Comparison of ENCODE assay signal across 25 cellular contexts in genomic region chr5:97832645-97833296, GRCh38.
"Had no signal": no experiment of that assay in that cellular context is flagged by ENCODE, and none has a peak within 500 bp of the region (broad histone marks: within the 10 kb centered on the region; RNA-seq: fewer than 3 reads in every experiment).

No MANE protein-coding gene starts in this region.

- H3K79me2 ChIP-seq: hepatocyte had no signal

- H3K4me1 ChIP-seq: colonic mucosa, esophagus squamous epithelium, left lung, lower lobe of right lung had no signal

- H3K4me1 Mint-ChIP-seq: immature natural killer cell had no signal

- H3K9me3 Mint-ChIP-seq: dendritic cell treated with granulocyte-macrophage colony-stimulating factor and Interleukin-4, amounts not matched to agents 40 ng/mL and 50 ng/mL, for 4 days; endodermal cell had no signal

- H3K27ac ChIP-seq: colonic mucosa, epithelial cell of prostate, esophagus squamous epithelium, gastrocnemius medialis, hepatocyte, left lung, lower lobe of right lung had no signal

- H3K27ac Mint-ChIP-seq: dendritic cell treated with granulocyte-macrophage colony-stimulating factor and Interleukin-4, amounts not matched to agents 40 ng/mL and 50 ng/mL, for 4 days; effector memory CD8-positive, alpha-beta T cell; endodermal cell; immature natural killer cell had no signal

- H3K27me3 Mint-ChIP-seq: dendritic cell treated with granulocyte-macrophage colony-stimulating factor and Interleukin-4, amounts not matched to agents 40 ng/mL and 50 ng/mL, for 4 days; effector memory CD8-positive, alpha-beta T cell had no signal

- H3K4me3 ChIP-seq: colonic mucosa, esophagus squamous epithelium, gastrocnemius medialis, hepatocyte, left lung, lower lobe of right lung had no signal

- H3K9me3 ChIP-seq: colonic mucosa, esophagus squamous epithelium, gastrocnemius medialis, lower lobe of right lung had no signal

- ATAC-seq: effector memory CD8-positive, alpha-beta T cell; esophagus mucosa; gastrocnemius medialis; left lung; left ventricle myocardium superior; lower lobe of right lung had no signal

- H3K27me3 ChIP-seq: colonic mucosa, esophagus squamous epithelium, gastrocnemius medialis, hepatocyte, left lung had no signal

- H3K36me3 Mint-ChIP-seq: immature natural killer cell had no signal

- H3K36me3 ChIP-seq: colonic mucosa, esophagus squamous epithelium, gastrocnemius medialis, left lung, lower lobe of right lung had no signal

- DNase-seq: cerebellar nuclear complex; colonic mucosa; cortex of kidney; effector CD8-positive, alpha-beta T cell; effector memory CD8-positive, alpha-beta T cell; endodermal cell; erythroblast; esophagus squamous epithelium; foreskin fibroblast; foreskin melanocyte; gastrocnemius medialis; glutamatergic neuron; head of caudate nucleus; hypothalamus; immature natural killer cell; islet precursor cell; kidney glomerular epithelial cell; left lung; left ventricle myocardium superior; lower lobe of right lung; mesenchymal stem cell had no signal

- H3K4me2 ChIP-seq: hepatocyte had no signal

- H3K4me3 Mint-ChIP-seq: dendritic cell treated with granulocyte-macrophage colony-stimulating factor and Interleukin-4, amounts not matched to agents 40 ng/mL and 50 ng/mL, for 4 days; effector memory CD8-positive, alpha-beta T cell; endodermal cell; immature natural killer cell had no signal
